ENCODE assay signal across 9 cellular contexts in the genomic region with DNA sequence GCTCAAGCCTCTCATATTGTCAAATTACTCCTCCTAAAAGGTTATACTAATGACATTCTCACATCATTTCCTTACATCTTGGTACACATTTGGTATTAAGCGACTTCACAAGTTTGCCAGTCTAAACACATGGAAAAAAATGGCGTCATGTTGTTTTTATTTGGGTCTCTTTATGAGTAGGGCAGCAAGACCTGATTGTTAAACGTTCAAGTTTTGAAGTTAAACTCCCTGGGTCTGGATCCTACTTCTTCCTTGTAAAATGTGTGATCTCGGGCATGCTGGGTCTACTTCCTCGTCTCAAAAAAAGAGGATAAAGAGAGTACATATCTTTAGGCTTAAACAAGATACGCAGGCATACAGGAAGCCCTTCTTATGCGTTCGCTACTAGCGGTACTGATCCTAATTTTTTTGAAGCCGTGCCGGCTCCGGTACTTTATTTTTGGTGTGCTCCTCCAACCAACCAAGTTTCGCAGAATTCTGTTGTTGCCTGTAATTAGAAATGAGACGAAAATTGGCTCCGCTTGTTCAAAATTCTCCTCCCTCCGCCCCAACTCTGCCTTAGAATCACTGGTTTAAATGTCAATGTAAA. TPM values are rescaled to one million over a fixed set of nuclear protein-coding genes. Genes with fewer than 3 reads are reported as not detected.
DNase-seq lines count a peak whose midpoint lies in the region; ATAC-seq lines count a peak whose summit lies in the region.
"Had no signal": no experiment of that assay in that cellular context is flagged by ENCODE, and none has a peak within 500 bp of the region (broad histone marks: within the 10 kb centered on the region; RNA-seq: fewer than 3 reads in every experiment).

No MANE protein-coding gene starts in this region.

- peaks cover 3% of the 10 kb centered on the region for H3K4me1 Mint-ChIP-seq in activated CD4-positive, alpha-beta memory T cell treated with anti-CD3 and anti-CD28 coated beads, Interleukin-2, amount 10 ng/mL, durations not matched to agents 7 days and 5 days

- peak overlapping the region; percentile 84 for H3K27ac ChIP-seq in ACC112 (ENCODE audit: low read depth, low read length)

- CTCF ChIA-PET in activated CD4-positive, alpha-beta memory T cell treated with anti-CD3 and anti-CD28 coated beads, Interleukin-2, amount 10 ng/mL, durations not matched to agents 7 days and 5 days (lab: Charles Lee), result interaction anchor here (0.6 to 1.4 kb wide), 3 partner anchors 10 to 1202 kb away, joined by 3 to 4 read pairs (median 3); no protein-coding TSS in a partner anchor

- peaks cover 5% of the 10 kb centered on the region for H3K36me3 Mint-ChIP-seq in activated CD4-positive, alpha-beta memory T cell treated with anti-CD3 and anti-CD28 coated beads, Interleukin-2, amount 10 ng/mL, durations not matched to agents 7 days and 5 days (ENCODE audit: low read depth)

- no peak overlapping the region for H3K27ac Mint-ChIP-seq in activated CD4-positive, alpha-beta memory T cell treated with anti-CD3 and anti-CD28 coated beads, Interleukin-2, amount 10 ng/mL, durations not matched to agents 7 days and 5 days
- H3K27ac Mint-ChIP-seq: IgD-negative memory B cell had no signal

- H3K4me3 ChIP-seq in ACC112 (ENCODE audit: low read depth, low read length), result peak overlapping the region; percentile 96
- peak overlapping the region; percentile 95 for H3K4me3 ChIP-seq in GM08714 (ENCODE audit: low read length)
- peak overlapping the region; percentile 71 for H3K4me3 ChIP-seq in neuron (ENCODE audit: low read length)

- DNase-seq in SK-N-DZ (ENCODE audit: low spot score), result peak; percentile 12
- peak; percentile 9 for DNase-seq in fibroblast of gingiva (ENCODE audit: low read depth)
- no peak for DNase-seq in activated CD4-positive, alpha-beta memory T cell treated with anti-CD3 and anti-CD28 coated beads, Interleukin-2, amount 10 ng/mL, durations not matched to agents 7 days and 5 days

- H3K27me3 ChIP-seq in ACC112 (ENCODE audit: insufficient read depth, low read length), result no peaks in the 10 kb centered on the region
- no peaks in the 10 kb centered on the region for H3K27me3 ChIP-seq in neuron (ENCODE audit: insufficient read depth, low read length)

- H3K36me3 ChIP-seq in ACC112 (ENCODE audit: insufficient read depth, low read length), result peaks cover 3% of the 10 kb centered on the region; the same call in 1 of the 2 replicates
- H3K36me3 ChIP-seq in neuron (ENCODE audit: insufficient read depth, low read length), result no peaks in the 10 kb centered on the region

- peak; percentile 3 for ATAC-seq in HG03432 (IDR thresholded peaks at IDR 0.05; ENCODE audit: unreplicated experiment)
- ATAC-seq in GM21825 (IDR thresholded peaks at IDR 0.05; ENCODE audit: unreplicated experiment), result no peak

- H2AFZ ChIP-seq in ACC112 (ENCODE audit: low read length, unreplicated experiment), result peak overlapping the region; percentile 94
- H2AFZ ChIP-seq in neuron (ENCODE audit: low read depth, low read length), result peak overlapping the region; percentile 79

- no peaks in the 10 kb centered on the region for H3K27me3 Mint-ChIP-seq in activated CD4-positive, alpha-beta memory T cell treated with anti-CD3 and anti-CD28 coated beads, Interleukin-2, amount 10 ng/mL, durations not matched to agents 7 days and 5 days

- no peaks in the 10 kb centered on the region for H3K9me3 Mint-ChIP-seq in activated CD4-positive, alpha-beta memory T cell treated with anti-CD3 and anti-CD28 coated beads, Interleukin-2, amount 10 ng/mL, durations not matched to agents 7 days and 5 days
- H3K9me3 Mint-ChIP-seq: IgD-negative memory B cell had no signal

- no peak overlapping the region for H3K4me3 Mint-ChIP-seq in activated CD4-positive, alpha-beta memory T cell treated with anti-CD3 and anti-CD28 coated beads, Interleukin-2, amount 10 ng/mL, durations not matched to agents 7 days and 5 days
- H3K4me3 Mint-ChIP-seq: IgD-negative memory B cell had no signal

- H3K4me1 ChIP-seq in ACC112 (ENCODE audit: control insufficient read depth, insufficient read depth, low read length, unreplicated experiment) (peaks cover 21% of the 10 kb centered on the region), neuron (ENCODE audit: insufficient read depth, low read length) (peaks cover 25% of the 10 kb centered on the region)

- POLR2A ChIA-PET in activated CD4-positive, alpha-beta memory T cell treated with anti-CD3 and anti-CD28 coated beads, Interleukin-2, amount 10 ng/mL, durations not matched to agents 7 days and 5 days (lab: Charles Lee), result interaction anchor here (1.0 to 1.4 kb wide), 11 partner anchors 11 to 949 kb away, joined by 3 to 34 read pairs (median 4); a partner anchor contains a TSS

- no peaks in the 10 kb centered on the region for H3K9me3 ChIP-seq in neuron (ENCODE audit: low read length)

- H3K79me2 ChIP-seq in ACC112 (ENCODE audit: control insufficient read depth, insufficient read depth, low read length, unreplicated experiment), result peaks cover 35% of the 10 kb centered on the region

RNA-seq across cellular contexts. Expression of a gene that starts 0.6 kb away (rescaled TPM):
- 4.5 and 7.7 TPM in 2 replicates for polyA plus RNA-seq in SK-N-DZ (2014; cell fraction: cytosol; rRNA removed)
- 4.5 and 4.7 TPM in 2 replicates for polyA plus RNA-seq in SK-N-DZ (2014; cell fraction: nucleus; rRNA removed)
- total RNA-seq in activated CD4-positive, alpha-beta memory T cell treated with anti-CD3 and anti-CD28 coated beads, Interleukin-2, amount 10 ng/mL, durations not matched to agents 7 days and 5 days, result 10 to 100 TPM; 11.9 to 12.0 TPM

RNA-seq across cellular contexts. Expression of a gene that starts 12.5 kb away (rescaled TPM):
- not detected in 2 replicates for polyA plus RNA-seq in SK-N-DZ (2014; cell fraction: cytosol; rRNA removed)
- not detected in 2 replicates for polyA plus RNA-seq in SK-N-DZ (2014; cell fraction: nucleus; rRNA removed)
- under 1 TPM; 0.43 to 0.83 TPM for total RNA-seq in activated CD4-positive, alpha-beta memory T cell treated with anti-CD3 and anti-CD28 coated beads, Interleukin-2, amount 10 ng/mL, durations not matched to agents 7 days and 5 days
- polyA plus RNA-seq: IgD-negative memory B cell had no signal

RNA-seq across cellular contexts. Expression of a gene that starts 16.7 kb away (rescaled TPM):
- 7.4 and 9.4 TPM in 2 replicates for polyA plus RNA-seq in SK-N-DZ (2014; cell fraction: cytosol; rRNA removed)
- 4.6 and 8.9 TPM in 2 replicates for polyA plus RNA-seq in SK-N-DZ (2014; cell fraction: nucleus; rRNA removed)
- total RNA-seq in activated CD4-positive, alpha-beta memory T cell treated with anti-CD3 and anti-CD28 coated beads, Interleukin-2, amount 10 ng/mL, durations not matched to agents 7 days and 5 days, result 10 to 100 TPM in 1 of 2 experiments, 1 to 10 TPM in 1; 9.6 to 10.3 TPM
